In the genomic region with DNA sequence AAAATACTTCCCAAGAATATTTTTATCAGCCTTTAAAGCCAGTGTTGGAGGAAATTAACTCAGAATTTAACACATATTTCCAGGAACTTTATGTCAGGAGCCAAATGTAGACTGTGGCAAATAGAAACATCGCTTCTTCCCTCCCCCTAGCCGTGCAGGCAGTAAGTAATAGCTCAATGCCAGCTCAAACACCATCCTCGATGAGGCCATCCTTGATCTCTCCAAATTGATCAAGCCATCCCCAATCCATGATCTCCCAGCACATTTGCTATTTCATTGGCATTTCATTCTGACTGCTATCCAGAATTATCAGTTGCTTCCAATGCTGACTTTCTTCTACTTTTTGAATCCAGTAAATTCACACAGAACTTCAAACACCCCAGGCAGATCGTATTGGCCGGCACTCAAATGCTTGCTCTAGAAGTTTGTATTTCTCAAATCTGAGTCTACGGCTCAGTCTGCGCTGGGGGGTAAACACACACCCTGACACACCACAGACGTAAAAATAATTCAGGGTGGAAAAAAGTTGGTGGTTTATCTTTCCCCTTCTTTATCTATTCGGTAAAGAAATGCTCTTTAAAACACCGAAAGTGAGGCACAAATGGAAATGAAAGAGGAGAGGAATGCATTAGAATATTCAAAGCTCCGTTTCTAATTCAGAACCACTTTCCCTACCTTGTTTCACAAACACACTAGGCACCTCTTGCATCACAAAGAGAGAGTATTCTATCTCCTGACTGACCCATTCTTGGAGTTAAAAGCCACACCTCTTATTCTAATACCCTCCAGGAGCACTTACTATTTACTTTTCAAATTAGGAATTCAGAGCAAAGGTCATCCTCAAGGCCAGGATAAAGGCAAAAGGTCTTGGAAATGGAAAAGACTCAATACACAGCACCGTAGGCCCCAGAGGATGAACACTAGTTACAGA, we compare ENCODE assay signal across 8 cellular contexts. TPM values are rescaled to one million over a fixed set of nuclear protein-coding genes. Genes with fewer than 3 reads are reported as not detected.
DNase-seq lines count a peak whose midpoint lies in the region; ATAC-seq and TF ChIP-seq lines count a peak whose summit lies in the region.

No MANE protein-coding gene starts in this region.

- H3K4me1 Mint-ChIP-seq in stimulated activated naive CD8-positive, alpha-beta T cell treated with anti-CD3 and anti-CD28 coated beads, Interleukin-15, amount 100 ng/mL, for 72 hours, result peaks cover 33% of the 10 kb centered on the region

- peaks cover 5 to 11% of the 10 kb centered on the region in 2 donors for H3K4me1 ChIP-seq in adrenal gland (replicated peaks in 1 of 2)

- peak overlapping the region; percentile 95 to 100 for H3K27ac Mint-ChIP-seq in stimulated activated naive CD8-positive, alpha-beta T cell treated with anti-CD3 and anti-CD28 coated beads, Interleukin-15, amount 100 ng/mL, for 72 hours

- H3K36me3 ChIP-seq in GM06990 (ENCODE audit: control insufficient read depth, insufficient read depth, low read length) (no peaks in the 10 kb centered on the region), adrenal gland (replicated peaks in 1 of 2) (no peaks in the 10 kb centered on the region)

- DNase-seq in GM06990 (ENCODE audit: extremely low read depth, insufficient read length) (no peak), LNCaP clone FGC (ENCODE audit: low read depth) (no peak), adrenal gland (no peak), iPS-NIHi11 (ENCODE audit: low spot score) (peak; percentile 76), NCI-H2081 (lab: John Stamatoyannopoulos, UW) (no peak), D341Med (ENCODE audit: low spot score) (no peak)
- DNase-seq in stimulated activated naive CD8-positive, alpha-beta T cell treated with anti-CD3 and anti-CD28 coated beads, Interleukin-15, amount 100 ng/mL, for 72 hours, result no peak

- no peak for TF ChIP-seq CTCF in GM06990 (IDR thresholded peaks at IDR 0.05; ENCODE audit: insufficient read depth, low read length, poor library complexity, severe bottlenecking)
- TF ChIP-seq CTCF in LNCaP clone FGC (IDR thresholded peaks at IDR 0.05; ENCODE audit: control insufficient read depth, extremely low read depth, insufficient read depth), result no peak
- TF ChIP-seq CTCF in adrenal gland (IDR thresholded peaks at IDR 0.05), result no peak

- H3K9me3 ChIP-seq in adrenal gland (replicated peaks in 1 of 3), result no peaks in the 10 kb centered on the region

- H3K27me3 ChIP-seq in GM06990 (replicated peaks; ENCODE audit: control insufficient read depth, insufficient read depth, low read length) (no peaks in the 10 kb centered on the region), adrenal gland (no peaks in the 10 kb centered on the region)

- peak overlapping the region in 1 of 5 donors; percentile 87 for H3K27ac ChIP-seq in adrenal gland

- no peaks in the 10 kb centered on the region for H3K9me3 Mint-ChIP-seq in stimulated activated naive CD8-positive, alpha-beta T cell treated with anti-CD3 and anti-CD28 coated beads, Interleukin-15, amount 100 ng/mL, for 72 hours

- WGBS in adrenal gland, 4 donors, result 18 to 25% (median 19%) methylated on average over 12 of the region's 12 CpGs

- intact Hi-C loops in adrenal gland (cut with DNase I), result no loop called here

- TF ChIP-seq POLR2A in adrenal gland (IDR thresholded peaks at IDR 0.05), result no peak

- ATAC-seq in GM21576 (IDR thresholded peaks at IDR 0.05; ENCODE audit: unreplicated experiment), result peak; percentile 29
- ATAC-seq in stimulated activated naive CD8-positive, alpha-beta T cell treated with anti-CD3 and anti-CD28 coated beads, Interleukin-15, amount 100 ng/mL, for 72 hours, result peak; percentile 13

- H3K4me3 ChIP-seq in GM06990 (replicated peaks; ENCODE audit: low read depth, low read length) (peak overlapping the region; percentile 92), LNCaP clone FGC (ENCODE audit: low read depth, low read length) (peak overlapping the region; percentile 81), adrenal gland (peak overlapping the region in 3 of 4 donors; percentile 47 to 86 (median 83))

- H3K27me3 Mint-ChIP-seq in stimulated activated naive CD8-positive, alpha-beta T cell treated with anti-CD3 and anti-CD28 coated beads, Interleukin-15, amount 100 ng/mL, for 72 hours, result no peaks in the 10 kb centered on the region

- H3K4me3 Mint-ChIP-seq in stimulated activated naive CD8-positive, alpha-beta T cell treated with anti-CD3 and anti-CD28 coated beads, Interleukin-15, amount 100 ng/mL, for 72 hours, result peak overlapping the region; percentile 90 to 100

RNA-seq across cellular contexts. Expression of gene OBI1, which starts 1.0 kb away (rescaled TPM):
- 10 to 100 TPM in 3 of 8 donors, 1 to 10 TPM in 5; 4.8 to 11.1 (median 7.5) TPM for total RNA-seq in adrenal gland
- polyA plus RNA-seq in adrenal gland, result 10 to 100 TPM in 1 of 3 donors, 1 to 10 TPM in 2; 1.5 to 11.5 (median 1.7) TPM

RNA-seq across cellular contexts. Expression of gene POU4F1, which starts 54.6 kb away (rescaled TPM):
- total RNA-seq in adrenal gland, result not detected
- under 1 TPM in 1 of 3 donors, not detected in 2; 0.03 TPM for polyA plus RNA-seq in adrenal gland
